ENCODE assay signal across 13 cellular contexts in the genomic region with DNA sequence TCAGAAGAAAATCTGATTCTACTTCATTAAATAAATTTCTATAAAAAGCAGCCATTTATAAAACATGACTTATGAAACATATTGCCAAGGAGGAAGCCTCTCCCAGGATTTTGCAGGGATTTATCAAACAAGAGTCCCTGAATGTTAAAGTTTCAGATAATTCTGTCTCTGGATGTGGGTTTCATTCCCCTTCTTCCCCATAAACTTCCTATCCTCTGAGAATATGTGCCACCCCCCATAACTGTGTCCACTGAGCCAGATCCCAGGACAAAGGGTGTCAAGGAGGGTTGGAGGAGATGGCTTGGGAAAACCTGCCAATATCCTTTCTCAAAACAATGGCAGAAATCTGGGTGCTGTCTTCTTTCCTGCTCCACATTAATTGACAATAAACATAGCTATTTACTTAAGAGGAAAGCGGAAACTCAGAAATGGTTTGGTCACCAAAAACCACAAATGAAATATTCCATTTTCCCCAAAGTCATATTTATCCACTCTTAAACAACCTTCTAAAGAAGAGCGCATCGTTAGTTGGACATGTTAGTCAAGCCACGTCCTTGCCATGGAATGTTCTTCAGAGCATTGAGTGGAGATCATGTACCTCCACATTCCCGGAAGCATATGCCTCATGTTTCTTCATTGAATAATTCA. TPM values are rescaled to one million over a fixed set of nuclear protein-coding genes. Genes with fewer than 3 reads are reported as not detected.
A peak's percentile ranks its signal among the peaks of the same experiment; 100 is the strongest.
DNase-seq lines count a peak whose midpoint lies in the region; ATAC-seq and TF ChIP-seq lines count a peak whose summit lies in the region.
"Had no signal": no experiment of that assay in that cellular context is flagged by ENCODE, and none has a peak within 500 bp of the region (broad histone marks: within the 10 kb centered on the region; RNA-seq: fewer than 3 reads in every experiment).

No MANE protein-coding gene starts in this region.

- H3K4me3 ChIP-seq in fibroblast of villous mesenchyme (ENCODE audit: low read depth, low read length) (no peak overlapping the region), suprapubic skin (no peak overlapping the region)
- H3K4me3 ChIP-seq: colonic mucosa had no signal

- no peaks in the 10 kb centered on the region for H3K36me3 ChIP-seq in suprapubic skin
- H3K36me3 ChIP-seq: colonic mucosa had no signal

- TF ChIP-seq EP300 in suprapubic skin (IDR thresholded peaks at IDR 0.05): no peak

- DNase-seq in GM03348 (ENCODE audit: low spot score) (peak; percentile 39), fibroblast of villous mesenchyme (ENCODE audit: low read depth) (peak; percentile 20), suprapubic skin (ENCODE audit: low spot score in 2 of 2) (no peak), Kasumi-1 (lab: John Stamatoyannopoulos, UW) (no peak), NCI-H526 (lab: John Stamatoyannopoulos, UW) (no peak)
- DNase-seq in stimulated activated CD4-positive, alpha-beta T cell treated with anti-CD3 and anti-CD28 coated beads, Interleukin-2, amount 100 ng/mL, for 24 hours: no peak
- DNase-seq: colonic mucosa, DMS 273 treated with DMSO at 0.1 percent for 48 hours had no signal

- TF ChIP-seq POLR2A in suprapubic skin (IDR thresholded peaks at IDR 0.05): no peak

- peak; percentile 30; the same call in 1 of the 2 replicates for TF ChIP-seq CTCF in VCaP (conservative IDR thresholded peaks at IDR 0.05)
- no peak for TF ChIP-seq CTCF in fibroblast of villous mesenchyme (IDR thresholded peaks at IDR 0.05; ENCODE audit: insufficient read depth, low read depth, low read length)
- no peak for TF ChIP-seq CTCF in suprapubic skin (IDR thresholded peaks at IDR 0.05)

- H3K9me3 ChIP-seq in suprapubic skin: no peaks in the 10 kb centered on the region
- H3K9me3 ChIP-seq: colonic mucosa had no signal

- H3K4me1 ChIP-seq in suprapubic skin: peaks cover 17% of the 10 kb centered on the region
- H3K4me1 ChIP-seq: colonic mucosa had no signal

- no peak overlapping the region for H3K27ac ChIP-seq in VCaP
- peak overlapping the region; percentile 65 for H3K27ac ChIP-seq in suprapubic skin
- H3K27ac ChIP-seq: colonic mucosa had no signal

- 89% methylated on average over 5 of the region's 5 CpGs for WGBS in suprapubic skin

- H3K27me3 ChIP-seq in suprapubic skin: no peaks in the 10 kb centered on the region
- H3K27me3 ChIP-seq: colonic mucosa had no signal

- ATAC-seq in HG02571 (IDR thresholded peaks at IDR 0.05; ENCODE audit: unreplicated experiment): no peak
- ATAC-seq: activated T-helper 17 cell treated with anti-CD3 and anti-CD28 coated beads, Interleukin-2, amount 50 U/mL, for 72 hours; stimulated activated memory B cell treated with anti-CD40 and anti-IgM and Interleukin-4, amounts not matched to agents 10 μg/mL and 1 μg/mL and 100 μg/mL, for 72 hours; WTC11 had no signal

RNA-seq across cellular contexts. Expression of a gene that starts 54.3 kb away (rescaled TPM):
- total RNA-seq in fibroblast of villous mesenchyme (7.7 and 9.1 TPM in 2 replicates), suprapubic skin (1 to 10 TPM; 1.9 to 6.7 (median 4.3) TPM)

Comparison
In these comparisons a context has a peak if more than half of its experiments do, and no peak if none do; other contexts are left out.
1. DNase-seq: peak in GM03348 (single experiment) and fibroblast of villous mesenchyme (single experiment); none in suprapubic skin (0 of 2), stimulated activated CD4-positive, alpha-beta T cell treated with anti-CD3 and anti-CD28 coated beads, Interleukin-2, amount 100 ng/mL, for 24 hours (0 of 2), Kasumi-1 (0 of 2) and NCI-H526 (0 of 2).